10 cellular contexts compared by ENCODE assay signal in genomic region chr13:36298535-36299068, GRCh38. TPM values are rescaled to one million over a fixed set of nuclear protein-coding genes. Genes with fewer than 3 reads are reported as not detected.
A peak's percentile ranks its signal among the peaks of the same experiment; 100 is the strongest.
DNase-seq lines count a peak whose midpoint lies in the region; ATAC-seq and TF ChIP-seq lines count a peak whose summit lies in the region.
"Had no signal": no experiment of that assay in that cellular context is flagged by ENCODE, and none has a peak within 500 bp of the region (broad histone marks: within the 10 kb centered on the region; RNA-seq: fewer than 3 reads in every experiment).

No MANE protein-coding gene starts in this region.

- H3K4me3 ChIP-seq in HFF-Myc (replicated peaks; ENCODE audit: low read depth, low read length): peak overlapping the region; percentile 63; the same call in 1 of the 2 replicates
- peak overlapping the region; percentile 87 for H3K4me3 ChIP-seq in WERI-Rb-1 (ENCODE audit: low read depth, low read length)

- no peaks in the 10 kb centered on the region for H3K27me3 ChIP-seq in WERI-Rb-1 (ENCODE audit: insufficient read depth, low read depth, severe bottlenecking)

- H3K27ac ChIP-seq in WERI-Rb-1: no peak overlapping the region

- TF ChIP-seq CTCF in HFF-Myc (IDR thresholded peaks at IDR 0.05; ENCODE audit: low read depth, low read length, missing control alignments): no peak
- TF ChIP-seq CTCF in WERI-Rb-1 (IDR thresholded peaks at IDR 0.05; ENCODE audit: low read depth, low read length): no peak

- ATAC-seq in sciatic nerve: peak; percentile 41
- ATAC-seq: HCT116 had no signal

- no peaks in the 10 kb centered on the region for H3K36me3 ChIP-seq in WERI-Rb-1

- no peaks in the 10 kb centered on the region for H3K9me3 ChIP-seq in WERI-Rb-1 (ENCODE audit: severe bottlenecking)

- no peak for DNase-seq in HFF-Myc (ENCODE audit: extremely low read depth, low read depth)
- no peak for DNase-seq in WERI-Rb-1
- DNase-seq in iPS DF 19.7 (ENCODE audit: low read depth, low spot score): peak; percentile 88
- no peak for DNase-seq in sciatic nerve (ENCODE audit: low spot score)
- DNase-seq in DMS114 treated with DMSO at 0.1 percent for 48 hours (lab: John Stamatoyannopoulos, UW; ENCODE audit: unreplicated experiment): no peak
- no peak for DNase-seq in NCI-H187 (lab: John Stamatoyannopoulos, UW)
- DNase-seq in HT-29 (ENCODE audit: low spot score): no peak
- no peak for DNase-seq in NOMO-1 treated with DMSO at 0.1 percent for 48 hours (lab: John Stamatoyannopoulos, UW; ENCODE audit: unreplicated experiment)
- DNase-seq: Karpas-422 had no signal

- intact Hi-C loops in sciatic nerve (cut with DNase I): no loop called here

RNA-seq across cellular contexts. Expression of gene CCDC169, which starts 1.0 kb away (rescaled TPM):
- total RNA-seq in sciatic nerve: 0.89 TPM
- total RNA-seq in HT-29 (2014; rRNA removed; shearing (Covaris generic)): not detected in 2 replicates

RNA-seq across cellular contexts. Expression of gene SPART, which starts 47.6 kb away (rescaled TPM):
- total RNA-seq in sciatic nerve: 90.2 TPM
- total RNA-seq in HT-29 (2014; rRNA removed; shearing (Covaris generic)): not detected in 2 replicates

Comparison
In these comparisons a context has a peak if more than half of its experiments do, and no peak if none do; other contexts are left out.
1. RNA of gene SPART, which starts 47.6 kb away (total RNA-seq): 90.2 TPM in sciatic nerve (single experiment); not detected in HT-29; every median in the first group is over 10 times any median in the second.